In the genomic region with DNA sequence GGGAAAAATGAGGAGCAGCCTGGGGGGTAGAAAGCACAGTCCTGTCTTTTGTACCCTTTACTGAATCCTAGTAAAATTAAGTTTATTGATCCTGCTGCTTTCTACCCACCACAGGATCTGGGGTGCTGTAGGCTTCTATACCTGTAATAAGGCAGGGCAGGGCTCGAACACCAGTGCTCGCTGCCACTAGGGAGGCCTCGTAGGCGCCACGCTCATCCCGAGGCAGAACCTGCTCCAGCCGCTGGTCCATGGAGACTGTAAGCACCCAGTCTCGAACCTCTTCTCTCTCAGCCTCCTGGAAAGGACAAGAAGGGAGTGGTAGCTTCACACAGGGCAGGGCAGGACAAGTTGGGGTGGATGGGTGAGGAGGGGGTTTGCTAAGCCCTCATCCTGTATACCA, we compare ENCODE assay signal across 1 cellular context.
TF ChIP-seq lines count a peak whose summit lies in the region.

No MANE protein-coding gene starts in this region.

TF ChIP-seq in HepG2, 621 proteins besides CTCF, POLR2A, EP300 and RAD21:
- TF ChIP-seq ZBTB33 (CRISPR knock-in tag; IDR thresholded peaks at IDR 0.05): peak; percentile 56; the same call in 1 of the 2 replicates
- no peak for TF ChIP-seq ETS1 (CRISPR knock-in tag; IDR thresholded peaks at IDR 0.05)
TF ChIP-seq in HepG2: peak in this region for 1.
